ENCODE assay signal across 22 cellular contexts in the genomic region with DNA sequence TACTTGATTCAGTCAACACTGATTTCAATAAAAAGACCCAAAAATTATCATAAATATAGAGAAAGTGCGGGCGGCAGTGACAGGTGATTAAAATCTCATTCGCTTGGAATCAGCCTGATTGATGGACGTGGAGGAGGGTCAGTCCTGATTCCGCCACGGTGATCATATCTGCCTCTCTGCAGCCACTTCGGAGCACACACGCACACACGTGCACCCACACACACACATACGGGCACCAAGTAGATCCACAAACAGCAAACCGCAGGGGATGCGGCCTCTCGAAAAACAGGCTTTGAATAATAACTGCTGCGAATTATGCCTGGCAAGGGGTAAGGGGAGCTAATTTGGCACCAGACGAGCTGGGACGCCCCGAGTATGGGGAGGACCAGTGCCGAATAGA. TPM values are rescaled to one million over a fixed set of nuclear protein-coding genes. Genes with fewer than 3 reads are reported as not detected.
"Had no signal": no experiment of that assay in that cellular context is flagged by ENCODE, and none has a peak within 500 bp of the region (broad histone marks: within the 10 kb centered on the region; RNA-seq: fewer than 3 reads in every experiment).

No MANE protein-coding gene starts in this region.

- H3K4me3 ChIP-seq: SJCRH30 had no signal

- DNase-seq: activated CD4-positive, alpha-beta T cell treated with anti-CD3 and anti-CD28 coated beads for 4 hours; activated CD8-positive, alpha-beta memory T cell treated with anti-CD3 and anti-CD28 coated beads, Interleukin-2, amount 50 U/mL, for 48 hours; activated CD8-positive, alpha-beta T cell treated with anti-CD3 and anti-CD28 coated beads for 36 hours; activated naive CD4-positive, alpha-beta T cell treated with Interleukin-2 at 50 U/mL for 16 hours; activated T-cell treated with anti-CD3 and anti-CD28 coated beads, Interleukin-2, amount 50 U/mL, for 1 hour; caudate nucleus; MM.1S; NCI-H1105; NCI-H1694 treated with DMSO at 0.1 percent for 48 hours; NCI-H2029 treated with DMSO at 0.1 percent for 48 hours; NCI-H345; NCI-H510A; NCI-H526 treated with DMSO at 0.1 percent for 48 hours; NK-92 treated with Interleukin-12 subunit alpha and Interleukin-12 subunit beta, amount 100 ng/mL, for 24 hours; OCI-M1; RPMI8226; SJCRH30 had no signal

- H3K9me3 Mint-ChIP-seq: activated CD8-positive, alpha-beta T cell treated with anti-CD3 and anti-CD28 coated beads for 36 hours; activated naive CD4-positive, alpha-beta T cell treated with anti-CD3 and anti-CD28 coated beads, Interleukin-2, amount 50 U/mL, for 72 hours; T-helper 1 cell treated with Interleukin-12 subunit alpha and Interleukin-12 subunit beta and Interleukin-4 antibody, amounts not matched to agents 30 μg/mL and 1 μg/mL, for 36 hours had no signal

- H3K36me3 ChIP-seq: SJCRH30 had no signal

- H3K4me3 Mint-ChIP-seq: activated CD8-positive, alpha-beta T cell treated with anti-CD3 and anti-CD28 coated beads for 36 hours; T-helper 1 cell treated with Interleukin-12 subunit alpha and Interleukin-12 subunit beta and Interleukin-4 antibody, amounts not matched to agents 30 μg/mL and 1 μg/mL, for 36 hours had no signal

- H3K27me3 ChIP-seq: SJCRH30 had no signal

- H3K27ac Mint-ChIP-seq: activated CD8-positive, alpha-beta T cell treated with anti-CD3 and anti-CD28 coated beads for 36 hours; activated naive CD4-positive, alpha-beta T cell treated with anti-CD3 and anti-CD28 coated beads, Interleukin-2, amount 50 U/mL, for 72 hours; T-helper 1 cell treated with Interleukin-12 subunit alpha and Interleukin-12 subunit beta and Interleukin-4 antibody, amounts not matched to agents 30 μg/mL and 1 μg/mL, for 36 hours had no signal

- H3K27ac ChIP-seq: SJCRH30 had no signal

- H3K4me1 ChIP-seq: SJCRH30 had no signal

- H3K36me3 Mint-ChIP-seq: activated naive CD4-positive, alpha-beta T cell treated with anti-CD3 and anti-CD28 coated beads, Interleukin-2, amount 50 U/mL, for 72 hours had no signal

- H3K9me3 ChIP-seq: SJCRH30 had no signal

- ATAC-seq: activated CD4-positive, CD25-positive, alpha-beta regulatory T cell treated with anti-CD3 and anti-CD28 coated beads, Interleukin-2, amount 50 U/mL, for 24 hours; activated CD8-positive, alpha-beta T cell treated with anti-CD3 and anti-CD28 coated beads for 36 hours; activated naive CD4-positive, alpha-beta T cell treated with anti-CD3 and anti-CD28 coated beads, Interleukin-2, amount 50 U/mL, for 72 hours; Panc1; Right ventricle myocardium inferior had no signal

RNA-seq across cellular contexts. Expression of a gene that starts 31.1 kb away (rescaled TPM):
- total RNA-seq: activated CD8-positive, alpha-beta T cell treated with anti-CD3 and anti-CD28 coated beads for 36 hours; activated naive CD4-positive, alpha-beta T cell treated with anti-CD3 and anti-CD28 coated beads, Interleukin-2, amount 50 U/mL, for 72 hours had no signal
